ENCODE assay signal across 17 cellular contexts in the genomic region with DNA sequence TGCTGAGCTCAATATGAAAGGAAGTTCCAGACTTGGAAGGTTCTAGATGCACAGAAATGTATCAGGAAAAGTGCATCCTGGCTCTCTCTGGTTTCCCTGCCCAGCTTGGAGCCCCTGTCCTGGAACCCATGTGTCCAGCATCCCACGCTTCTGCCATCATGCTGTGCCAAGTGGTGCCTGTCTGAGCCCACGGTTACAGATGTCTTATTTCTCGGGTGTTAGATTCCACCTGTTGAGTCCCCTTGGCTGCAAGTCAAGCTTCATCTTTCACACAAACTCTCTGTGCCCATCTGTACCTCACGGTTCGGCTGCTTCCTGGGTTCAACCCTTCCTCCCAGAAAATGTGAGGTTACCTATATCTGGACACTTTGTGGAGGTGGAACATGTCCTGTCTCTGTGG. TPM values are rescaled to one million over a fixed set of nuclear protein-coding genes. Genes with fewer than 3 reads are reported as not detected.
DNase-seq lines count a peak whose midpoint lies in the region; ATAC-seq and TF ChIP-seq lines count a peak whose summit lies in the region.
"Had no signal": no experiment of that assay in that cellular context is flagged by ENCODE, and none has a peak within 500 bp of the region (broad histone marks: within the 10 kb centered on the region; RNA-seq: fewer than 3 reads in every experiment).

No MANE protein-coding gene starts in this region.

- H3K4me3 ChIP-seq in HEK293 (ENCODE audit: low read depth, low read length): no peak overlapping the region
- H3K4me3 ChIP-seq: GM23338 had no signal

- CTCF ChIA-PET in HEK293 (lab: Yijun Ruan, JAX) (interaction anchor here (0.6 to 1.2 kb wide), 3 partner anchors 10 to 505 kb away, joined by 3 to 7 read pairs (median 4); no protein-coding TSS in a partner anchor), RWPE1 (lab: Yijun Ruan, JAX) (interaction anchor here (1.0 kb wide), 1 partner anchor 8 kb away, joined by 5 read pairs; no protein-coding TSS in a partner anchor)

- POLR2A ChIA-PET in HEK293 (lab: Yijun Ruan, JAX): interaction anchor here (0.6 kb wide), 1 partner anchor 782 kb away, joined by 4 read pairs; no protein-coding TSS in a partner anchor
- POLR2A ChIA-PET in RWPE1 (lab: Yijun Ruan, JAX; ENCODE audit: low non-redundant PET): no interaction called here

- TF ChIP-seq CTCF in HEK293 (tag by site-specific recombination; IDR thresholded peaks at IDR 0.05) (no peak), RWPE1 (conservative IDR thresholded peaks at IDR 0.05; ENCODE audit: low read depth) (no peak)

- H3K9me3 ChIP-seq in HEK293 (ENCODE audit: control insufficient read depth, insufficient read depth, low read depth, low read length): peaks cover 4% of the 10 kb centered on the region; the same call in 1 of the 2 replicates

- H3K27ac ChIP-seq in HEK293 (ENCODE audit: extremely low read depth, low read depth, low read length): no peak overlapping the region
- no peak overlapping the region for H3K27ac ChIP-seq in RWPE1
- H3K27ac ChIP-seq: 22Rv1 had no signal

- no peaks in the 10 kb centered on the region for H3K36me3 ChIP-seq in HEK293 (ENCODE audit: control insufficient read depth in 2 of 2, insufficient read depth in 1 of 2, low read length in 2 of 2)

- H3K4me1 ChIP-seq in HEK293 (ENCODE audit: control insufficient read depth, insufficient read depth, low read length): no peaks in the 10 kb centered on the region

- ATAC-seq in GM18907 (IDR thresholded peaks at IDR 0.05; ENCODE audit: unreplicated experiment): no peak
- ATAC-seq: CD8-positive, alpha-beta T cell; GM23338; HepG2 had no signal

- DNase-seq in DMS 273 (lab: John Stamatoyannopoulos, UW; ENCODE audit: unreplicated experiment) (peak; percentile 19), DMS 273 treated with DMSO at 0.1 percent for 48 hours (lab: John Stamatoyannopoulos, UW) (no peak), islet precursor cell (peak; percentile 22), occipital lobe (lab: John Stamatoyannopoulos, UW) (peak; percentile 27), ureter (ENCODE audit: low spot score) (no peak), RWPE1 (ENCODE audit: low spot score) (no peak)
- DNase-seq: CD8-positive, alpha-beta T cell; COR-L47; DMS53; GF-D8; H7 had no signal

TF ChIP-seq in HEK293, 187 proteins besides CTCF, POLR2A, EP300 and RAD21:
- TF ChIP-seq OVOL3 (tag by site-specific recombination; IDR thresholded peaks at IDR 0.05): no peak
- TF ChIP-seq, protein P1, sequence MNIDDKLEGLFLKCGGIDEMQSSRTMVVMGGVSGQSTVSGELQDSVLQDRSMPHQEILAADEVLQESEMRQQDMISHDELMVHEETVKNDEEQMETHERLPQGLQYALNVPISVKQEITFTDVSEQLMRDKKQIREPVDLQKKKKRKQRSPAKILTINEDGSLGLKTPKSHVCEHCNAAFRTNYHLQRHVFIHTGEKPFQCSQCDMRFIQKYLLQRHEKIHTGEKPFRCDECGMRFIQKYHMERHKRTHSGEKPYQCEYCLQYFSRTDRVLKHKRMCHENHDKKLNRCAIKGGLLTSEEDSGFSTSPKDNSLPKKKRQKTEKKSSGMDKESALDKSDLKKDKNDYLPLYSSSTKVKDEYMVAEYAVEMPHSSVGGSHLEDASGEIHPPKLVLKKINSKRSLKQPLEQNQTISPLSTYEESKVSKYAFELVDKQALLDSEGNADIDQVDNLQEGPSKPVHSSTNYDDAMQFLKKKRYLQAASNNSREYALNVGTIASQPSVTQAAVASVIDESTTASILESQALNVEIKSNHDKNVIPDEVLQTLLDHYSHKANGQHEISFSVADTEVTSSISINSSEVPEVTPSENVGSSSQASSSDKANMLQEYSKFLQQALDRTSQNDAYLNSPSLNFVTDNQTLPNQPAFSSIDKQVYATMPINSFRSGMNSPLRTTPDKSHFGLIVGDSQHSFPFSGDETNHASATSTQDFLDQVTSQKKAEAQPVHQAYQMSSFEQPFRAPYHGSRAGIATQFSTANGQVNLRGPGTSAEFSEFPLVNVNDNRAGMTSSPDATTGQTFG (tag by site-specific recombination; IDR thresholded peaks at IDR 0.05; ENCODE audit: borderline replicate concordance): no peak
- TF ChIP-seq SCRT2 (tag by site-specific recombination; IDR thresholded peaks at IDR 0.05): peak; percentile 84

RNA-seq across cellular contexts. Expression of a gene that starts 22.5 kb away (rescaled TPM):
- total RNA-seq in occipital lobe (not detected), ureter (not detected)
- total RNA-seq: A673; CD8-positive, alpha-beta T cell; GM23338; H7; HepG2 had no signal

Comparison
In these comparisons a context has a peak if more than half of its experiments do, and no peak if none do; other contexts are left out.
1. DNase-seq: peak in DMS 273 (single experiment), islet precursor cell (single experiment) and occipital lobe (single experiment); none in DMS 273 treated with DMSO at 0.1 percent for 48 hours (single experiment), ureter (single experiment) and RWPE1 (single experiment).